15 cellular contexts compared by ENCODE assay signal in genomic region chr11:84022695-84023094, GRCh38.
DNase-seq lines count a peak whose midpoint lies in the region; ATAC-seq and TF ChIP-seq lines count a peak whose summit lies in the region.
"Had no signal": no experiment of that assay in that cellular context is flagged by ENCODE, and none has a peak within 500 bp of the region (broad histone marks: within the 10 kb centered on the region; RNA-seq: fewer than 3 reads in every experiment).

No MANE protein-coding gene starts in this region.

- peak overlapping the region; percentile 77 for H3K27ac ChIP-seq in HUES48 (ENCODE audit: low read depth, low read length)
- H3K27ac ChIP-seq in layer of hippocampus (ENCODE audit: low read depth, low read length), result peak overlapping the region; percentile 90
- peak overlapping the region; percentile 84 for H3K27ac ChIP-seq in substantia nigra (ENCODE audit: low read depth, low read length, poor library complexity, severe bottlenecking)
- no peak overlapping the region for H3K27ac ChIP-seq in esophagus squamous epithelium

- H3K27me3 Mint-ChIP-seq in brain, result peaks cover 4% of the 10 kb centered on the region
- H3K27me3 Mint-ChIP-seq in T-cell, result no peaks in the 10 kb centered on the region

- H3K36me3 ChIP-seq in HUES48 (ENCODE audit: control insufficient read depth, insufficient read depth, low read length) (no peaks in the 10 kb centered on the region), esophagus squamous epithelium (no peaks in the 10 kb centered on the region)

- H3K4me3 Mint-ChIP-seq in brain (peak overlapping the region in 3 of 5 experiments; percentile 23 to 59 (median 36)), T-cell (no peak overlapping the region)

- TF ChIP-seq CTCF in brain (conservative IDR thresholded peaks at IDR 0.05) (no peak), esophagus squamous epithelium (IDR thresholded peaks at IDR 0.05) (no peak)

- no peak for TF ChIP-seq POLR2A in esophagus squamous epithelium (IDR thresholded peaks at IDR 0.05)

- peaks cover 14% of the 10 kb centered on the region for H3K4me1 ChIP-seq in HUES48 (ENCODE audit: control insufficient read depth, insufficient read depth, low read length)
- H3K4me1 ChIP-seq in esophagus squamous epithelium, result no peaks in the 10 kb centered on the region

- H3K27ac Mint-ChIP-seq in brain, result peak overlapping the region; percentile 53 to 93 (median 92)
- no peak overlapping the region for H3K27ac Mint-ChIP-seq in T-cell

- H3K36me3 Mint-ChIP-seq in brain (no peaks in the 10 kb centered on the region), T-cell (no peaks in the 10 kb centered on the region)

- H3K9me3 Mint-ChIP-seq in brain (no peaks in the 10 kb centered on the region), T-cell (peaks cover 7 to 20% (median 19%) of the 10 kb centered on the region in 3 donors)

- H3K4me1 Mint-ChIP-seq in brain, result peaks cover 33% of the 10 kb centered on the region
- no peaks in the 10 kb centered on the region for H3K4me1 Mint-ChIP-seq in T-cell

- no peaks in the 10 kb centered on the region for H3K27me3 ChIP-seq in HUES48 (ENCODE audit: control insufficient read depth, insufficient read depth, low read length)
- no peaks in the 10 kb centered on the region for H3K27me3 ChIP-seq in layer of hippocampus (ENCODE audit: control insufficient read depth, insufficient read depth, low read length)
- no peaks in the 10 kb centered on the region for H3K27me3 ChIP-seq in esophagus squamous epithelium

- H3K9ac ChIP-seq in HUES48 (ENCODE audit: low read depth, low read length), result no peak overlapping the region

- CTCF ChIA-PET in T-cell (lab: Charles Lee), result interaction anchor here in 1 of 2 donors (0.6 kb wide), 1 partner anchor 13 kb away, joined by 3 read pairs; no protein-coding TSS in a partner anchor

- intact Hi-C loops in esophagus squamous epithelium (cut with DNase I), result no loop called here

- H3K4me3 ChIP-seq in HUES48 (ENCODE audit: low read depth, low read length) (no peak overlapping the region), esophagus squamous epithelium (no peak overlapping the region)

- POLR2A ChIA-PET in T-cell (lab: Charles Lee), result no interaction called here

- no peak for ATAC-seq in T-cell (replicated peaks in 1 of 4)

- H3K9me3 ChIP-seq in HUES48 (ENCODE audit: control insufficient read depth, insufficient read depth, low read length) (no peaks in the 10 kb centered on the region), esophagus squamous epithelium (no peaks in the 10 kb centered on the region)

- no peak for DNase-seq in substantia nigra (lab: John Stamatoyannopoulos, UW)
- no peak for DNase-seq in UCSD-AML1 (lab: John Stamatoyannopoulos, UW; ENCODE audit: unreplicated experiment)
- no peak for DNase-seq in esophagus squamous epithelium (lab: John Stamatoyannopoulos, UW)
- DNase-seq in T-cell, result no peak
- DNase-seq: AML-193, GOT3, KBM-7, MV-4-11, NCI-H1436 treated with DMSO at 0.1 percent for 48 hours, NCI-H2081 treated with DMSO at 0.1 percent for 48 hours, NCI-H226, SHP77 had no signal

Comparison
In these comparisons a context has a peak if more than half of its experiments do, and no peak if none do; other contexts are left out.
1. H3K27ac ChIP-seq: peak in HUES48 (single experiment), layer of hippocampus (single experiment) and substantia nigra (single experiment); none in esophagus squamous epithelium (0 of 4).
2. H3K27ac Mint-ChIP-seq: peak in brain (5 of 5); none in T-cell (0 of 2).
3. H3K4me3 Mint-ChIP-seq: peak in brain (3 of 5); none in T-cell (0 of 3).